ENCODE assay signal across 10 cellular contexts in genomic region chr10:24238527-24239247, GRCh38. TPM values are rescaled to one million over a fixed set of nuclear protein-coding genes. Genes with fewer than 3 reads are reported as not detected.
DNase-seq lines count a peak whose midpoint lies in the region; ATAC-seq and TF ChIP-seq lines count a peak whose summit lies in the region.
"Had no signal": no experiment of that assay in that cellular context is flagged by ENCODE, and none has a peak within 500 bp of the region (broad histone marks: within the 10 kb centered on the region; RNA-seq: fewer than 3 reads in every experiment).

No MANE protein-coding gene starts in this region.

- no peak for TF ChIP-seq EP300 in transverse colon (IDR thresholded peaks at IDR 0.05; ENCODE audit: low read depth)

- 34 to 38% methylated on average over 12 to 13 of the region's 13 CpGs for WGBS in transverse colon (ENCODE audit: low coverage in 1 of 2), 2 donors

- no peaks in the 10 kb centered on the region for H3K36me3 Mint-ChIP-seq in mesothelial cell of epicardium

- intact Hi-C loops in transverse colon (cut with DNase I; ENCODE audit: low total_unique reads), result no loop called here
- intact Hi-C loops in A673 (cut with micrococcal nuclease; ENCODE audit: unreplicated experiment), result no loop called here

- peak overlapping the region; percentile 78 for H3K4me3 Mint-ChIP-seq in mesothelial cell of epicardium
- H3K4me3 Mint-ChIP-seq in stimulated activated naive CD8-positive, alpha-beta T cell treated with anti-CD3 and anti-CD28 coated beads, Interleukin-15, amount 100 ng/mL, for 72 hours, result no peak overlapping the region

- H3K4me1 Mint-ChIP-seq in mesothelial cell of epicardium, result peaks cover 83% of the 10 kb centered on the region
- H3K4me1 Mint-ChIP-seq in stimulated activated naive CD8-positive, alpha-beta T cell treated with anti-CD3 and anti-CD28 coated beads, Interleukin-15, amount 100 ng/mL, for 72 hours, result no peaks in the 10 kb centered on the region

- TF ChIP-seq CTCF in mesothelial cell of epicardium (IDR thresholded peaks at IDR 0.05; ENCODE audit: unreplicated experiment) (no peak), transverse colon (IDR thresholded peaks at IDR 0.05) (no peak), A673 (conservative IDR thresholded peaks at IDR 0.05; ENCODE audit: low read depth, low read length) (no peak)

- CTCF ChIA-PET in A673 (lab: Charles Lee), result no interaction called here

- no peaks in the 10 kb centered on the region for H3K36me3 ChIP-seq in duodenal mucosa (ENCODE audit: control insufficient read depth in 1 of 2, insufficient read depth in 2 of 2, low read length in 2 of 2)
- no peaks in the 10 kb centered on the region for H3K36me3 ChIP-seq in transverse colon
- no peaks in the 10 kb centered on the region for H3K36me3 ChIP-seq in A673 (ENCODE audit: insufficient read depth, low read length, poor library complexity, severe bottlenecking)
- H3K36me3 ChIP-seq: gastroesophageal sphincter had no signal

- ATAC-seq in HG03378 (IDR thresholded peaks at IDR 0.05; ENCODE audit: unreplicated experiment), result no peak
- ATAC-seq in stimulated activated naive CD8-positive, alpha-beta T cell treated with anti-CD3 and anti-CD28 coated beads, Interleukin-15, amount 100 ng/mL, for 72 hours, result no peak
- ATAC-seq: gastroesophageal sphincter had no signal

- peak overlapping the region; percentile 58 to 60 for H3K4me3 ChIP-seq in duodenal mucosa (ENCODE audit: low read depth in 1 of 2, low read length in 2 of 2)
- peak overlapping the region in 3 of 4 donors; percentile 6 to 28 (median 19) for H3K4me3 ChIP-seq in transverse colon
- H3K4me3 ChIP-seq in A673 (ENCODE audit: low read depth, low read length, poor library complexity, severe bottlenecking), result no peak overlapping the region

- DNase-seq in LoVo (ENCODE audit: low spot score) (peak; percentile 50), mesothelial cell of epicardium (ENCODE audit: low spot score in 2 of 2, unreplicated experiment in 2 of 2) (peak in 1 of 2 experiments; percentile 68), transverse colon (peak; percentile 21), A673 (ENCODE audit: low spot score) (no peak)
- no peak for DNase-seq in stimulated activated naive CD8-positive, alpha-beta T cell treated with anti-CD3 and anti-CD28 coated beads, Interleukin-15, amount 100 ng/mL, for 72 hours
- DNase-seq: activated T-cell treated with anti-CD3 and anti-CD28 coated beads, Interleukin-2, amount 50 U/mL, for 48 hours; stimulated activated CD4-positive, alpha-beta T cell treated with anti-CD3 and anti-CD28 coated beads, Interleukin-2, amount 100 ng/mL, for 24 hours had no signal

- H3K9me3 ChIP-seq in duodenal mucosa (ENCODE audit: control insufficient read depth in 1 of 2, low read length in 2 of 2), result no peaks in the 10 kb centered on the region
- H3K9me3 ChIP-seq in transverse colon, result no peaks in the 10 kb centered on the region
- H3K9me3 ChIP-seq in A673 (ENCODE audit: low read depth, low read length, poor library complexity, severe bottlenecking), result no peaks in the 10 kb centered on the region
- H3K9me3 ChIP-seq: gastroesophageal sphincter had no signal

- POLR2A ChIA-PET in A673 (lab: Charles Lee; ENCODE audit: low non-redundant PET), result no interaction called here

- peak overlapping the region in 1 of 2 donors; percentile 23 for H3K9ac ChIP-seq in duodenal mucosa (ENCODE audit: low read depth in 1 of 2, low read length in 2 of 2)

- peak overlapping the region; percentile 96 for H3K27ac Mint-ChIP-seq in mesothelial cell of epicardium
- H3K27ac Mint-ChIP-seq in stimulated activated naive CD8-positive, alpha-beta T cell treated with anti-CD3 and anti-CD28 coated beads, Interleukin-15, amount 100 ng/mL, for 72 hours, result no peak overlapping the region

- no peaks in the 10 kb centered on the region for H3K9me3 Mint-ChIP-seq in mesothelial cell of epicardium
- H3K9me3 Mint-ChIP-seq in stimulated activated naive CD8-positive, alpha-beta T cell treated with anti-CD3 and anti-CD28 coated beads, Interleukin-15, amount 100 ng/mL, for 72 hours, result no peaks in the 10 kb centered on the region

- in situ Hi-C loops in transverse colon (cut with MboI; ENCODE audit: low pct_ligation_motif_present in 1 of 4, low pct_unique_long_range_greater_than_20kb in 1 of 4, low sequenced_read_pairs in 3 of 4), result no loop called here

- no TSS peak for BruUV-seq in A673 (replicated peaks; lab: Mats Ljungman, UMichigan)

- H3K27me3 ChIP-seq in duodenal mucosa (ENCODE audit: control insufficient read depth in 1 of 2, insufficient read depth in 2 of 2, low read length in 2 of 2) (no peaks in the 10 kb centered on the region), transverse colon (no peaks in the 10 kb centered on the region), A673 (replicated peaks; ENCODE audit: insufficient read depth, low read depth, low read length, poor library complexity) (no peaks in the 10 kb centered on the region)
- H3K27me3 ChIP-seq: gastroesophageal sphincter had no signal

- no peak for TF ChIP-seq POLR2A in transverse colon (IDR thresholded peaks at IDR 0.05)

- H3K27me3 Mint-ChIP-seq in mesothelial cell of epicardium (ENCODE audit: low read depth), result no peaks in the 10 kb centered on the region
- peaks cover 40% of the 10 kb centered on the region for H3K27me3 Mint-ChIP-seq in stimulated activated naive CD8-positive, alpha-beta T cell treated with anti-CD3 and anti-CD28 coated beads, Interleukin-15, amount 100 ng/mL, for 72 hours

- H3K4me1 ChIP-seq in duodenal mucosa (ENCODE audit: control insufficient read depth in 1 of 2, insufficient read depth in 2 of 2, low read length in 2 of 2), result peaks cover 10 to 19% of the 10 kb centered on the region in 2 donors
- H3K4me1 ChIP-seq in transverse colon, result peaks cover 0 to 28% (median 5%) of the 10 kb centered on the region in 4 donors
- peaks cover 20% of the 10 kb centered on the region for H3K4me1 ChIP-seq in A673 (ENCODE audit: insufficient read depth, low read length, poor library complexity, severe bottlenecking)

- no peak overlapping the region for H3K27ac ChIP-seq in duodenal mucosa (ENCODE audit: low read depth, low read length)
- H3K27ac ChIP-seq in transverse colon, result peak overlapping the region; percentile 22 to 71 (median 64)
- no peak overlapping the region for H3K27ac ChIP-seq in A673 (ENCODE audit: low read depth, low read length, poor library complexity, severe bottlenecking)
- H3K27ac ChIP-seq: gastroesophageal sphincter had no signal

RNA-seq across cellular contexts. Expression of gene KIAA1217, which starts 29.7 kb away (rescaled TPM):
- total RNA-seq in mesothelial cell of epicardium (155 to 167 TPM (median 161 TPM) in 3 replicates), transverse colon (100 to 1,000 TPM in 1 of 4 donors, 10 to 100 TPM in 3; 56.5 to 175 (median 72.0) TPM), A673 (2021) (76.2 and 94.1 TPM in 2 replicates)

Comparison
In these comparisons a context has a peak if more than half of its experiments do, and no peak if none do; other contexts are left out.
1. DNase-seq: peak in LoVo (single experiment) and transverse colon (single experiment); none in A673 (single experiment) and stimulated activated naive CD8-positive, alpha-beta T cell treated with anti-CD3 and anti-CD28 coated beads, Interleukin-15, amount 100 ng/mL, for 72 hours (0 of 2).
2. H3K27ac ChIP-seq: peak in transverse colon (4 of 4); none in duodenal mucosa (single experiment) and A673 (single experiment).